In the genomic region with DNA sequence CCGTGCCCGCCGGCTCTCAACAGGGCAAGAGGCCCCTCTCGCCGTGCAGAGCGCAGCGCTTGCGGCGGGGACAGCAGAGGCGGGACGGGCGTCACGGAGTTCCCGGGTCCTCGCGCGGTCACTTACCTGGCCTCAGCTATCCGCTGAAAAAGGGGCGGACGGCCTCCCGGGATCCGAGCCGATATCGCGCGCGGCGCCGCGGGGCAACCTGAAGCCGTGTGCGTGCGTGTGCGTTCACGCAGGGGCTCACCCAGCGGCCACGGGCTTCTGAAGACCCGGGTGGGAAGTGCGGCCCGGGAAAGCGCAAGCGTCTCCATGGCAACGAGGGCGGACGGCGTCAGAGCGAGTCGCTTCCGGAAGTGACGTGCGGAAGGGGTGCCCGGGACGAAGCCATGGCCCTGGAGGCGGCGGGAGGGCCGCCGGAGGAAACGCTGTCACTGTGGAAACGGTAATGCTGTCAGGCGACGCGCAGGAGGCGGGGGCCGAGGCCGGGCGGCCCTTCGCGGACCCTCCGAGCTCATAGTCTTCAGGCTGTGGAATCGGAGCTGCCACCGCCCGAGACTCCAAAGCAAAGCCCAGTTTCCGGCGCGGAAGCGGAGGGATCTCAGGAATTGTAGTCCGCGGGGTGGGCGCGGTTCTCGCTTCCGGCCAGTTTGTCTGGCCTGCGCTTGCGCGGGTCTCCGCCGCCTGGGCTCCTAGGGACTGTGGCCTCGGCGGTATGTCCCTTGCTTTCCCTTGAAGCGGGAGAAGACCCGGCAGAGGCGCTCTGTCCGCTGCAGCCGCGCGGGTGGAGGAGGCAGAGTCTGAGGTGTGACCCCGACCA, we compare ENCODE assay signal across 1 cellular context.
TF ChIP-seq lines count a peak whose summit lies in the region.

TSS of gene ENDOV (plus strand) at position 365 of the 823 bp plus-strand sequence. CDS start at position 393, 28 bp downstream.

TF ChIP-seq in SK-N-SH, 30 proteins besides CTCF, POLR2A, EP300 and RAD21 (continued from another document):
- peak; percentile 87 for TF ChIP-seq TAF1 (IDR thresholded peaks at IDR 0.05; ENCODE audit: borderline replicate concordance, low read depth, low read length)
- TF ChIP-seq ELF1 (IDR thresholded peaks at IDR 0.05), result peak; percentile 84
- TF ChIP-seq MXI1 (IDR thresholded peaks at IDR 0.05; ENCODE audit: low read depth, low read length), result peak; percentile 86
- TF ChIP-seq TEAD4 (IDR thresholded peaks at IDR 0.05; ENCODE audit: borderline replicate concordance, insufficient read depth), result no peak
- no peak for TF ChIP-seq FOSL2 (IDR thresholded peaks at IDR 0.05; ENCODE audit: borderline replicate concordance, low read depth)
- TF ChIP-seq NFIC (IDR thresholded peaks at IDR 0.05; ENCODE audit: borderline replicate concordance), result no peak; the same call in 1 of the 2 replicates
- peak; percentile 98 for TF ChIP-seq NRF1 (IDR thresholded peaks at IDR 0.05; ENCODE audit: low read depth, low read length)
- TF ChIP-seq YY1 (IDR thresholded peaks at IDR 0.05; ENCODE audit: low read depth), result peak; percentile 86; the same call in 1 of the 2 replicates
- TF ChIP-seq SMC3 (IDR thresholded peaks at IDR 0.05; ENCODE audit: low read depth, low read length), result no peak
- TF ChIP-seq, protein P1, sequence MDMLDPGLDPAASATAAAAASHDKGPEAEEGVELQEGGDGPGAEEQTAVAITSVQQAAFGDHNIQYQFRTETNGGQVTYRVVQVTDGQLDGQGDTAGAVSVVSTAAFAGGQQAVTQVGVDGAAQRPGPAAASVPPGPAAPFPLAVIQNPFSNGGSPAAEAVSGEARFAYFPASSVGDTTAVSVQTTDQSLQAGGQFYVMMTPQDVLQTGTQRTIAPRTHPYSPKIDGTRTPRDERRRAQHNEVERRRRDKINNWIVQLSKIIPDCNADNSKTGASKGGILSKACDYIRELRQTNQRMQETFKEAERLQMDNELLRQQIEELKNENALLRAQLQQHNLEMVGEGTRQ (IDR thresholded peaks at IDR 0.05; ENCODE audit: borderline replicate concordance, low read depth, low read length), result no peak
- peak; percentile 4; the same call in 1 of the 2 replicates for TF ChIP-seq RCOR1 (IDR thresholded peaks at IDR 0.05; ENCODE audit: low read length)
- no peak for TF ChIP-seq JUND (IDR thresholded peaks at IDR 0.05)
- TF ChIP-seq, protein P2, sequence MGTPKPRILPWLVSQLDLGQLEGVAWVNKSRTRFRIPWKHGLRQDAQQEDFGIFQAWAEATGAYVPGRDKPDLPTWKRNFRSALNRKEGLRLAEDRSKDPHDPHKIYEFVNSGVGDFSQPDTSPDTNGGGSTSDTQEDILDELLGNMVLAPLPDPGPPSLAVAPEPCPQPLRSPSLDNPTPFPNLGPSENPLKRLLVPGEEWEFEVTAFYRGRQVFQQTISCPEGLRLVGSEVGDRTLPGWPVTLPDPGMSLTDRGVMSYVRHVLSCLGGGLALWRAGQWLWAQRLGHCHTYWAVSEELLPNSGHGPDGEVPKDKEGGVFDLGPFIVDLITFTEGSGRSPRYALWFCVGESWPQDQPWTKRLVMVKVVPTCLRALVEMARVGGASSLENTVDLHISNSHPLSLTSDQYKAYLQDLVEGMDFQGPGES (IDR thresholded peaks at IDR 0.05; ENCODE audit: low read depth, low read length), result no peak
- peak; percentile 90 for TF ChIP-seq POLR2AphosphoS5 (IDR thresholded peaks at IDR 0.05; ENCODE audit: low read depth, low read length)
- peak; percentile 91 for TF ChIP-seq CHD2 (IDR thresholded peaks at IDR 0.05; ENCODE audit: low read length, partially characterized antibody)
- no peak for TF ChIP-seq GATA2 (CRISPR knock-in tag; IDR thresholded peaks at IDR 0.05)
- TF ChIP-seq TCF12 (IDR thresholded peaks at IDR 0.05), result no peak
- peak; percentile 72; the same call in 1 of the 2 replicates for TF ChIP-seq SIN3A (IDR thresholded peaks at IDR 0.05; ENCODE audit: borderline replicate concordance, low read depth, low read length)
- TF ChIP-seq, protein P3, sequence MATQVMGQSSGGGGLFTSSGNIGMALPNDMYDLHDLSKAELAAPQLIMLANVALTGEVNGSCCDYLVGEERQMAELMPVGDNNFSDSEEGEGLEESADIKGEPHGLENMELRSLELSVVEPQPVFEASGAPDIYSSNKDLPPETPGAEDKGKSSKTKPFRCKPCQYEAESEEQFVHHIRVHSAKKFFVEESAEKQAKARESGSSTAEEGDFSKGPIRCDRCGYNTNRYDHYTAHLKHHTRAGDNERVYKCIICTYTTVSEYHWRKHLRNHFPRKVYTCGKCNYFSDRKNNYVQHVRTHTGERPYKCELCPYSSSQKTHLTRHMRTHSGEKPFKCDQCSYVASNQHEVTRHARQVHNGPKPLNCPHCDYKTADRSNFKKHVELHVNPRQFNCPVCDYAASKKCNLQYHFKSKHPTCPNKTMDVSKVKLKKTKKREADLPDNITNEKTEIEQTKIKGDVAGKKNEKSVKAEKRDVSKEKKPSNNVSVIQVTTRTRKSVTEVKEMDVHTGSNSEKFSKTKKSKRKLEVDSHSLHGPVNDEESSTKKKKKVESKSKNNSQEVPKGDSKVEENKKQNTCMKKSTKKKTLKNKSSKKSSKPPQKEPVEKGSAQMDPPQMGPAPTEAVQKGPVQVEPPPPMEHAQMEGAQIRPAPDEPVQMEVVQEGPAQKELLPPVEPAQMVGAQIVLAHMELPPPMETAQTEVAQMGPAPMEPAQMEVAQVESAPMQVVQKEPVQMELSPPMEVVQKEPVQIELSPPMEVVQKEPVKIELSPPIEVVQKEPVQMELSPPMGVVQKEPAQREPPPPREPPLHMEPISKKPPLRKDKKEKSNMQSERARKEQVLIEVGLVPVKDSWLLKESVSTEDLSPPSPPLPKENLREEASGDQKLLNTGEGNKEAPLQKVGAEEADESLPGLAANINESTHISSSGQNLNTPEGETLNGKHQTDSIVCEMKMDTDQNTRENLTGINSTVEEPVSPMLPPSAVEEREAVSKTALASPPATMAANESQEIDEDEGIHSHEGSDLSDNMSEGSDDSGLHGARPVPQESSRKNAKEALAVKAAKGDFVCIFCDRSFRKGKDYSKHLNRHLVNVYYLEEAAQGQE (IDR thresholded peaks at IDR 0.05; ENCODE audit: low read depth, low read length), result 0 out of 2 replicates have a peak, but pooled peaks have one; percentile 23
- TF ChIP-seq RXRA (IDR thresholded peaks at IDR 0.05; ENCODE audit: borderline replicate concordance, low read depth), result no peak
- TF ChIP-seq, protein P4, sequence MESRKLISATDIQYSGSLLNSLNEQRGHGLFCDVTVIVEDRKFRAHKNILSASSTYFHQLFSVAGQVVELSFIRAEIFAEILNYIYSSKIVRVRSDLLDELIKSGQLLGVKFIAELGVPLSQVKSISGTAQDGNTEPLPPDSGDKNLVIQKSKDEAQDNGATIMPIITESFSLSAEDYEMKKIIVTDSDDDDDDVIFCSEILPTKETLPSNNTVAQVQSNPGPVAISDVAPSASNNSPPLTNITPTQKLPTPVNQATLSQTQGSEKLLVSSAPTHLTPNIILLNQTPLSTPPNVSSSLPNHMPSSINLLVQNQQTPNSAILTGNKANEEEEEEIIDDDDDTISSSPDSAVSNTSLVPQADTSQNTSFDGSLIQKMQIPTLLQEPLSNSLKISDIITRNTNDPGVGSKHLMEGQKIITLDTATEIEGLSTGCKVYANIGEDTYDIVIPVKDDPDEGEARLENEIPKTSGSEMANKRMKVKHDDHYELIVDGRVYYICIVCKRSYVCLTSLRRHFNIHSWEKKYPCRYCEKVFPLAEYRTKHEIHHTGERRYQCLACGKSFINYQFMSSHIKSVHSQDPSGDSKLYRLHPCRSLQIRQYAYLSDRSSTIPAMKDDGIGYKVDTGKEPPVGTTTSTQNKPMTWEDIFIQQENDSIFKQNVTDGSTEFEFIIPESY (IDR thresholded peaks at IDR 0.05; ENCODE audit: borderline replicate concordance, low read depth), result no peak
- TF ChIP-seq EZH2phosphoT487 (IDR thresholded peaks at IDR 0.05; ENCODE audit: borderline replicate concordance, low read depth), result no peak
- TF ChIP-seq MEF2A (IDR thresholded peaks at IDR 0.05; ENCODE audit: borderline replicate concordance, low read depth), result no peak
